Comparison of ENCODE assay signal across 1 cellular context in the genomic region with DNA sequence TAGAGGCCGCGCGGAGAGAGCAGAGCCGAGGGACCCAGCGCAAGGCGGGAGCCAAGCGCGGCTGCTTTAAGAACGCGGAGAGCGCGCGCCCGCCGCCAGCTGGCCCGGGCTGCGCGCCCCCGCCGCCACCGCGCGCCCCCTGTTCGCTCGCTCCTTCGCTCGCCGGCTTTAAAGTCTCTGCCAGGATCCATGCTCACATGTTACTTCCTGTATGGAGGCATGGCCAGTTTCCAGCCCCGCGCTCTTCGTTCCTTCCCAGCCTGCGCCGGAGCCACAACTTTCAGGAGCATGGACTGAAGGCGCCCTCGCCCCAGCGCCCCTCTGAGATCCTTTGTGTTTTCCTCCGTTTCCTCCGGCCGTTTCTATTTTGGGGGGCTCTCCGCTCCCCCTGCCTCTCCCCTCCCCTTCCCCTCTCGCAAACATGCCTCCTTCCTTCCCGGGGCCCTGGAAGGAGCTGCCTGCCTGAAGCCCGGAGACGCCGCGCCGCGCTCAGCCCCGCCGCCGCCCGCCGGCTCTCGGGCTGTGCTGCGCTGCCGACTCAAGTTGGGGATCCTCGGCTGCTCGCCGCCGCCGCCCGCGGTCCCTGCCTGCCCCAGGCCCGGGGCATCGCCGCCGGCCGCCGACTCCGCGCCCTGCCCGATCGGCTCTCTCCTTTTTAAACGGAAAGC.
TF ChIP-seq lines count a peak whose summit lies in the region.

A gene (plus strand): TSS at position 198 of the 668 bp plus-strand sequence. CDS start 717 bp downstream, outside the sequence.

TF ChIP-seq in HepG2, 621 proteins besides CTCF, POLR2A, EP300 and RAD21 (continued from another document):
- no peak for TF ChIP-seq FOXC1 (CRISPR knock-in tag; IDR thresholded peaks at IDR 0.05; ENCODE audit: borderline replicate concordance)
- no peak for TF ChIP-seq ZFP62 (CRISPR knock-in tag; IDR thresholded peaks at IDR 0.05)
- TF ChIP-seq ZNF598 (CRISPR knock-in tag; IDR thresholded peaks at IDR 0.05; ENCODE audit: borderline replicate concordance): no peak
- TF ChIP-seq, protein P1, sequence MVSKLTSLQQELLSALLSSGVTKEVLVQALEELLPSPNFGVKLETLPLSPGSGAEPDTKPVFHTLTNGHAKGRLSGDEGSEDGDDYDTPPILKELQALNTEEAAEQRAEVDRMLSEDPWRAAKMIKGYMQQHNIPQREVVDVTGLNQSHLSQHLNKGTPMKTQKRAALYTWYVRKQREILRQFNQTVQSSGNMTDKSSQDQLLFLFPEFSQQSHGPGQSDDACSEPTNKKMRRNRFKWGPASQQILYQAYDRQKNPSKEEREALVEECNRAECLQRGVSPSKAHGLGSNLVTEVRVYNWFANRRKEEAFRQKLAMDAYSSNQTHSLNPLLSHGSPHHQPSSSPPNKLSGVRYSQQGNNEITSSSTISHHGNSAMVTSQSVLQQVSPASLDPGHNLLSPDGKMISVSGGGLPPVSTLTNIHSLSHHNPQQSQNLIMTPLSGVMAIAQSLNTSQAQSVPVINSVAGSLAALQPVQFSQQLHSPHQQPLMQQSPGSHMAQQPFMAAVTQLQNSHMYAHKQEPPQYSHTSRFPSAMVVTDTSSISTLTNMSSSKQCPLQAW (CRISPR knock-in tag; IDR thresholded peaks at IDR 0.05): peak; percentile 63; the same call in 1 of the 2 replicates
- TF ChIP-seq SP4 (CRISPR knock-in tag; IDR thresholded peaks at IDR 0.05): no peak
- TF ChIP-seq NR2F1 (CRISPR knock-in tag; IDR thresholded peaks at IDR 0.05): no peak
- TF ChIP-seq AGO2 (optimal IDR thresholded peaks at IDR 0.05; ENCODE audit: low read depth, low read length): peak; percentile 9
- TF ChIP-seq TEAD2 (CRISPR knock-in tag; IDR thresholded peaks at IDR 0.05): 0 out of 2 replicates have a peak, but pooled peaks have one; percentile 44
- no peak for TF ChIP-seq NCOA5 (CRISPR knock-in tag; IDR thresholded peaks at IDR 0.05)
- no peak for TF ChIP-seq ZNF253 (CRISPR knock-in tag; IDR thresholded peaks at IDR 0.05; ENCODE audit: borderline replicate concordance)
- TF ChIP-seq SIN3B (IDR thresholded peaks at IDR 0.05; ENCODE audit: low read length): no peak
- TF ChIP-seq, protein P2, sequence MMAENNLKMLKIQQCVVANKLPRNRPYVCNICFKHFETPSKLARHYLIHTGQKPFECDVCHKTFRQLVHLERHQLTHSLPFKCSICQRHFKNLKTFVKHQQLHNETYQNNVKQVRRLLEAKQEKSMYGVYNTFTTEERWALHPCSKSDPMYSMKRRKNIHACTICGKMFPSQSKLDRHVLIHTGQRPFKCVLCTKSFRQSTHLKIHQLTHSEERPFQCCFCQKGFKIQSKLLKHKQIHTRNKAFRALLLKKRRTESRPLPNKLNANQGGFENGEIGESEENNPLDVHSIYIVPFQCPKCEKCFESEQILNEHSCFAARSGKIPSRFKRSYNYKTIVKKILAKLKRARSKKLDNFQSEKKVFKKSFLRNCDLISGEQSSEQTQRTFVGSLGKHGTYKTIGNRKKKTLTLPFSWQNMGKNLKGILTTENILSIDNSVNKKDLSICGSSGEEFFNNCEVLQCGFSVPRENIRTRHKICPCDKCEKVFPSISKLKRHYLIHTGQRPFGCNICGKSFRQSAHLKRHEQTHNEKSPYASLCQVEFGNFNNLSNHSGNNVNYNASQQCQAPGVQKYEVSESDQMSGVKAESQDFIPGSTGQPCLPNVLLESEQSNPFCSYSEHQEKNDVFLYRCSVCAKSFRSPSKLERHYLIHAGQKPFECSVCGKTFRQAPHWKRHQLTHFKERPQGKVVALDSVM (CRISPR knock-in tag; IDR thresholded peaks at IDR 0.05): no peak
- no peak for TF ChIP-seq ZFP1 (CRISPR knock-in tag; IDR thresholded peaks at IDR 0.05)
- TF ChIP-seq, protein P3, sequence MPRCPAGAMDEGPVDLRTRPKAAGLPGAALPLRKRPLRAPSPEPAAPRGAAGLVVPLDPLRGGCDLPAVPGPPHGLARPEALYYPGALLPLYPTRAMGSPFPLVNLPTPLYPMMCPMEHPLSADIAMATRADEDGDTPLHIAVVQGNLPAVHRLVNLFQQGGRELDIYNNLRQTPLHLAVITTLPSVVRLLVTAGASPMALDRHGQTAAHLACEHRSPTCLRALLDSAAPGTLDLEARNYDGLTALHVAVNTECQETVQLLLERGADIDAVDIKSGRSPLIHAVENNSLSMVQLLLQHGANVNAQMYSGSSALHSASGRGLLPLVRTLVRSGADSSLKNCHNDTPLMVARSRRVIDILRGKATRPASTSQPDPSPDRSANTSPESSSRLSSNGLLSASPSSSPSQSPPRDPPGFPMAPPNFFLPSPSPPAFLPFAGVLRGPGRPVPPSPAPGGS (CRISPR knock-in tag; IDR thresholded peaks at IDR 0.05): peak; percentile 66; the same call in 1 of the 2 replicates
- TF ChIP-seq U2AF2 (IDR thresholded peaks at IDR 0.05; ENCODE audit: low read depth, low read length): no peak
